ENCODE assay signal across 8 cellular contexts in genomic region chr17:74042744-74043486, GRCh38.
DNase-seq lines count a peak whose midpoint lies in the region; ATAC-seq lines count a peak whose summit lies in the region.

No MANE protein-coding gene starts in this region.

- ATAC-seq in GM21360 (IDR thresholded peaks at IDR 0.05; ENCODE audit: unreplicated experiment) = no peak
- no peak for ATAC-seq in GM19023 (IDR thresholded peaks at IDR 0.05; ENCODE audit: unreplicated experiment)

- DNase-seq in NCI-H2196 (lab: John Stamatoyannopoulos, UW; ENCODE audit: unreplicated experiment) = peak; percentile 67
- DNase-seq in NCI-H2196 treated with DMSO at 0.1 percent for 48 hours (lab: John Stamatoyannopoulos, UW; ENCODE audit: unreplicated experiment) = no peak
- peak; percentile 49 for DNase-seq in T1000 (lab: John Stamatoyannopoulos, UW)
- DNase-seq in globus pallidus (ENCODE audit: low spot score) = peak; percentile 31
- peak; percentile 24 to 65 for DNase-seq in stimulated activated CD8-positive, alpha-beta memory T cell treated with anti-CD3 and anti-CD28 coated beads, Interleukin-15, amount 100 ng/mL, for 48 hours (ENCODE audit: low read depth in 2 of 2)
- DNase-seq in activated gamma-delta T cell (lab: John Stamatoyannopoulos, UW) = no peak

Comparison
In these comparisons a context has a peak if more than half of its experiments do, and no peak if none do; other contexts are left out.
1. DNase-seq: peak in NCI-H2196 (single experiment), T1000 (single experiment), globus pallidus (single experiment) and stimulated activated CD8-positive, alpha-beta memory T cell treated with anti-CD3 and anti-CD28 coated beads, Interleukin-15, amount 100 ng/mL, for 48 hours (2 of 2); none in NCI-H2196 treated with DMSO at 0.1 percent for 48 hours (single experiment) and activated gamma-delta T cell (single experiment).